ENCODE assay signal across 8 cellular contexts in genomic region chr7:130141858-130142653, GRCh38.
A peak's percentile ranks its signal among the peaks of the same experiment; 100 is the strongest.
DNase-seq lines count a peak whose midpoint lies in the region; ATAC-seq, FAIRE-seq and TF ChIP-seq lines count a peak whose summit lies in the region.

No MANE protein-coding gene starts in this region.

- H3K27me3 Mint-ChIP-seq in natural killer cell (ENCODE audit: low read depth in 2 of 2) (no peaks in the 10 kb centered on the region), endodermal cell (ENCODE audit: insufficient read depth) (peaks cover 15% of the 10 kb centered on the region)
- H3K27me3 Mint-ChIP-seq in natural killer cell treated with Interleukin-12 subunit alpha and Interleukin-12 subunit beta and Interleukin-15 and Interleukin-18, amount 100 ng/mL, for 72 hours, result peaks cover 0 to 9% of the 10 kb centered on the region in 2 donors
- H3K27me3 Mint-ChIP-seq in naive thymus-derived CD8-positive, alpha-beta T cell, result no peaks in the 10 kb centered on the region

- DNase-seq in natural killer cell (no peak), endodermal cell (peak; percentile 53), aorta (no peak), urothelium cell line (ENCODE audit: low spot score) (no peak), glomerular visceral epithelial cell (ENCODE audit: extremely low spot score) (no peak)
- no peak for DNase-seq in natural killer cell treated with Interleukin-12 subunit alpha and Interleukin-12 subunit beta and Interleukin-15 and Interleukin-18, amount 100 ng/mL, for 72 hours (ENCODE audit: low spot score)
- no peak for DNase-seq in naive thymus-derived CD8-positive, alpha-beta T cell

- H3K36me3 ChIP-seq in endodermal cell (ENCODE audit: control insufficient read depth, insufficient read depth, low read length), result peaks cover 4% of the 10 kb centered on the region
- no peaks in the 10 kb centered on the region for H3K36me3 ChIP-seq in aorta (ENCODE audit: control insufficient read depth in 1 of 2, insufficient read depth in 2 of 2, low read length in 1 of 2)

- H3K27me3 ChIP-seq in endodermal cell (ENCODE audit: control insufficient read depth, insufficient read depth, low read length, poor library complexity, severe bottlenecking) (no peaks in the 10 kb centered on the region), aorta (ENCODE audit: control insufficient read depth in 1 of 2, insufficient read depth in 2 of 2, low read length in 1 of 2) (no peaks in the 10 kb centered on the region)

- no peak overlapping the region for H3K9ac ChIP-seq in endodermal cell (ENCODE audit: extremely low read depth, low read length, poor library complexity, severe bottlenecking)

- peak overlapping the region; percentile 70 for H3K27ac ChIP-seq in endodermal cell (ENCODE audit: low read depth, low read length)
- no peak overlapping the region for H3K27ac ChIP-seq in aorta (ENCODE audit: low read depth in 1 of 2, low read length in 2 of 2)

- peak overlapping the region in 1 of 2 donors; percentile 79 for H3K27ac Mint-ChIP-seq in natural killer cell
- H3K27ac Mint-ChIP-seq in natural killer cell treated with Interleukin-12 subunit alpha and Interleukin-12 subunit beta and Interleukin-15 and Interleukin-18, amount 100 ng/mL, for 72 hours, result no peak overlapping the region
- H3K27ac Mint-ChIP-seq in endodermal cell, result peak overlapping the region; percentile 83
- H3K27ac Mint-ChIP-seq in naive thymus-derived CD8-positive, alpha-beta T cell, result peak overlapping the region in 9 of 10 donors; percentile 34 to 91 (median 83)

- peaks cover 8 to 26% of the 10 kb centered on the region in 2 donors for H3K4me1 Mint-ChIP-seq in natural killer cell
- H3K4me1 Mint-ChIP-seq in natural killer cell treated with Interleukin-12 subunit alpha and Interleukin-12 subunit beta and Interleukin-15 and Interleukin-18, amount 100 ng/mL, for 72 hours (ENCODE audit: low read depth in 2 of 2), result peaks cover 6 to 21% of the 10 kb centered on the region in 2 donors
- H3K4me1 Mint-ChIP-seq in endodermal cell, result peaks cover 17% of the 10 kb centered on the region
- peaks cover 5 to 32% (median 16%) of the 10 kb centered on the region in 4 donors for H3K4me1 Mint-ChIP-seq in naive thymus-derived CD8-positive, alpha-beta T cell

- H3K4me3 ChIP-seq in endodermal cell (ENCODE audit: low read length), result no peak overlapping the region
- peak overlapping the region in 1 of 2 donors; percentile 16 for H3K4me3 ChIP-seq in aorta (ENCODE audit: low read length in 2 of 2)

- H3K4me3 Mint-ChIP-seq in natural killer cell (peak overlapping the region; percentile 49), endodermal cell (peak overlapping the region; percentile 43)
- H3K4me3 Mint-ChIP-seq in natural killer cell treated with Interleukin-12 subunit alpha and Interleukin-12 subunit beta and Interleukin-15 and Interleukin-18, amount 100 ng/mL, for 72 hours, result no peak overlapping the region
- peak overlapping the region; percentile 78 to 88 (median 82) for H3K4me3 Mint-ChIP-seq in naive thymus-derived CD8-positive, alpha-beta T cell

- no peak for ATAC-seq in natural killer cell
- ATAC-seq in natural killer cell treated with Interleukin-12 subunit alpha and Interleukin-12 subunit beta and Interleukin-15 and Interleukin-18, amount 100 ng/mL, for 72 hours, result no peak
- no peak for ATAC-seq in naive thymus-derived CD8-positive, alpha-beta T cell
- ATAC-seq in aorta (ENCODE audit: low FRiP score), result peak; percentile 21
- ATAC-seq in esophagus mucosa, result no peak

- H3K9me3 Mint-ChIP-seq in natural killer cell, result no peaks in the 10 kb centered on the region
- H3K9me3 Mint-ChIP-seq in natural killer cell treated with Interleukin-12 subunit alpha and Interleukin-12 subunit beta and Interleukin-15 and Interleukin-18, amount 100 ng/mL, for 72 hours, result no peaks in the 10 kb centered on the region
- no peaks in the 10 kb centered on the region for H3K9me3 Mint-ChIP-seq in endodermal cell
- H3K9me3 Mint-ChIP-seq in naive thymus-derived CD8-positive, alpha-beta T cell, result no peaks in the 10 kb centered on the region

- TF ChIP-seq CTCF in natural killer cell (IDR thresholded peaks at IDR 0.05) (no peak), endodermal cell (conservative IDR thresholded peaks at IDR 0.05) (no peak)

- intact Hi-C loops in natural killer cell (cut with micrococcal nuclease) (loop anchor here (5.0 kb wide), 1 partner anchor 70 kb away; the partner anchor contains the start of gene KLHDC10), aorta (cut with DNase I) (no loop called here)

- H3K36me3 Mint-ChIP-seq in natural killer cell (no peaks in the 10 kb centered on the region), endodermal cell (ENCODE audit: low read depth) (peaks cover 12% of the 10 kb centered on the region)
- H3K36me3 Mint-ChIP-seq in natural killer cell treated with Interleukin-12 subunit alpha and Interleukin-12 subunit beta and Interleukin-15 and Interleukin-18, amount 100 ng/mL, for 72 hours, result peaks cover 6% of the 10 kb centered on the region
- H3K36me3 Mint-ChIP-seq in naive thymus-derived CD8-positive, alpha-beta T cell, result peaks cover 0 to 7% (median 0%) of the 10 kb centered on the region in 3 donors

- POLR2A ChIA-PET in naive thymus-derived CD8-positive, alpha-beta T cell (lab: Charles Lee), result interaction anchor here (0.7 to 3.2 kb wide), 6 partner anchors 9 to 1297 kb away, joined by 3 to 20 read pairs (median 3); partner anchors contain the start of genes KLHDC10 and TMEM209

- 75 to 77% methylated on average over 15 to 18 of the region's 18 CpGs for WGBS in endodermal cell (ENCODE audit: insufficient coverage in 1 of 2, insufficient read length in 1 of 2), 2 experiments
- WGBS in aorta, 2 donors, result 54 to 59% methylated on average over 18 of the region's 18 CpGs

- H3K9me3 ChIP-seq in endodermal cell (ENCODE audit: control insufficient read depth, low read length) (no peaks in the 10 kb centered on the region), aorta (ENCODE audit: control insufficient read depth, low read length) (no peaks in the 10 kb centered on the region)

- FAIRE-seq in urothelium cell line (lab: Jason Lieb, UNC), result no peak

- H3K4me1 ChIP-seq in endodermal cell (ENCODE audit: control insufficient read depth, insufficient read depth, low read length) (peaks cover 3% of the 10 kb centered on the region), aorta (ENCODE audit: control insufficient read depth in 1 of 2, insufficient read depth in 2 of 2, low read length in 2 of 2) (no peaks in the 10 kb centered on the region)

Comparison
In these comparisons a context has a peak if more than half of its experiments do, and no peak if none do; other contexts are left out.
1. H3K27ac Mint-ChIP-seq: peak in endodermal cell (single experiment) and naive thymus-derived CD8-positive, alpha-beta T cell (9 of 10); none in natural killer cell treated with Interleukin-12 subunit alpha and Interleukin-12 subunit beta and Interleukin-15 and Interleukin-18, amount 100 ng/mL, for 72 hours (0 of 2).